In genomic region chr6:139858444-139858843, GRCh38 we compare ENCODE assay signal across 16 cellular contexts.
DNase-seq lines count a peak whose midpoint lies in the region; ATAC-seq and TF ChIP-seq lines count a peak whose summit lies in the region.
"Had no signal": no experiment of that assay in that cellular context is flagged by ENCODE, and none has a peak within 500 bp of the region (broad histone marks: within the 10 kb centered on the region; RNA-seq: fewer than 3 reads in every experiment).

No MANE protein-coding gene starts in this region.

- H3K18ac ChIP-seq in trophoblast cell (ENCODE audit: low read length) = no peak overlapping the region

- TF ChIP-seq POLR2A in spleen (IDR thresholded peaks at IDR 0.05) = no peak

- no peaks in the 10 kb centered on the region for H3K79me1 ChIP-seq in trophoblast cell (ENCODE audit: low read length)

- H3K4me1 ChIP-seq in trophoblast cell (ENCODE audit: control insufficient read depth in 1 of 2, insufficient read depth in 2 of 2, low read length in 2 of 2) = peaks cover 0 to 3% of the 10 kb centered on the region in 2 experiments
- peaks cover 0 to 11% (median 5%) of the 10 kb centered on the region in 4 donors for H3K4me1 ChIP-seq in tibial artery
- H3K4me1 ChIP-seq in spleen = peaks cover 0 to 6% (median 0%) of the 10 kb centered on the region in 6 donors

- intact Hi-C loops in tibial artery (cut with DNase I; ENCODE audit: low total_unique reads) (no loop called here), spleen (cut with DNase I; ENCODE audit: low total_unique reads) (no loop called here)

- no peak for TF ChIP-seq CTCF in epithelial cell of esophagus (IDR thresholded peaks at IDR 0.05; ENCODE audit: insufficient read depth, low read depth, low read length, missing control alignments)
- TF ChIP-seq CTCF in tibial artery (IDR thresholded peaks at IDR 0.05) = no peak
- no peak for TF ChIP-seq CTCF in spleen (IDR thresholded peaks at IDR 0.05 in 8 of 11, conservative IDR thresholded peaks at IDR 0.05 in 3 of 11)

- no peak overlapping the region for H3K14ac ChIP-seq in trophoblast cell (ENCODE audit: low read length)

- WGBS in trophoblast cell (ENCODE audit: extremely low coverage, insufficient coverage, insufficient read length) = no CpG with 5 or more reads among the region's 2 CpGs
- 79 to 89% (median 82%) methylated on average over 2 of the region's 2 CpGs for WGBS in spleen, 5 donors

- no peak overlapping the region for H3K4me2 ChIP-seq in trophoblast cell (ENCODE audit: low read length)

- H4K12ac ChIP-seq in trophoblast cell (ENCODE audit: low read depth, low read length) = no peak overlapping the region

- no peak overlapping the region for H3K4ac ChIP-seq in trophoblast cell (ENCODE audit: low read depth, low read length)

- H2AFZ ChIP-seq in trophoblast cell (ENCODE audit: insufficient read depth, low read length, poor library complexity) = no peak overlapping the region

- no peaks in the 10 kb centered on the region for H3K79me2 ChIP-seq in trophoblast cell (ENCODE audit: control insufficient read depth, insufficient read depth, low read length, poor library complexity)

- DNase-seq in DMS53 (lab: John Stamatoyannopoulos, UW) (peak; percentile 70), NCI-H748 (lab: John Stamatoyannopoulos, UW; ENCODE audit: unreplicated experiment) (peak; percentile 45), epithelial cell of esophagus (ENCODE audit: low read depth) (peak; percentile 77), trophoblast cell (peak; percentile 66 to 76), tibial artery (no peak), UCSD-AML1 (lab: John Stamatoyannopoulos, UW; ENCODE audit: unreplicated experiment) (no peak), spleen (no peak)
- DNase-seq: C1 segment of cervical spinal cord, DMS153, KBM-7, NCI-H1048, NCI-H146, NCI-H2171, NCI-H446 treated with DMSO at 0.1 percent for 48 hours, SIG-M5 had no signal

- no peak for ATAC-seq in GM21786 (IDR thresholded peaks at IDR 0.05; ENCODE audit: unreplicated experiment)

- H3K9me3 ChIP-seq in trophoblast cell (ENCODE audit: insufficient read depth, low read depth, low read length) (no peaks in the 10 kb centered on the region), tibial artery (no peaks in the 10 kb centered on the region), spleen (no peaks in the 10 kb centered on the region)

- H3K36me3 ChIP-seq in trophoblast cell (ENCODE audit: control insufficient read depth in 1 of 2, insufficient read depth in 2 of 2, low read length in 2 of 2) (no peaks in the 10 kb centered on the region), tibial artery (no peaks in the 10 kb centered on the region), spleen (no peaks in the 10 kb centered on the region)

- H3K27me3 ChIP-seq in trophoblast cell (ENCODE audit: insufficient read depth, low read length) (no peaks in the 10 kb centered on the region), tibial artery (no peaks in the 10 kb centered on the region), spleen (replicated peaks in 1 of 7) (no peaks in the 10 kb centered on the region)

- no peak overlapping the region for H2BK120ac ChIP-seq in trophoblast cell (ENCODE audit: insufficient read depth, low read length, poor library complexity)

- H3K27ac ChIP-seq in trophoblast cell (ENCODE audit: low read depth, low read length) (no peak overlapping the region), tibial artery (no peak overlapping the region), spleen (no peak overlapping the region)

- no peak overlapping the region for H4K8ac ChIP-seq in trophoblast cell (ENCODE audit: low read depth, low read length)

- H2BK5ac ChIP-seq in trophoblast cell (ENCODE audit: low read depth, low read length, poor library complexity) = no peak overlapping the region

- H3K23ac ChIP-seq in trophoblast cell (ENCODE audit: low read length) = no peak overlapping the region

- no peak overlapping the region for H3K9ac ChIP-seq in trophoblast cell (ENCODE audit: low read length)

- no peak overlapping the region for H2AK5ac ChIP-seq in trophoblast cell (ENCODE audit: low read length)

- H2BK12ac ChIP-seq in trophoblast cell (ENCODE audit: low read length) = no peak overlapping the region

- H3K4me3 ChIP-seq in epithelial cell of esophagus (ENCODE audit: low read length) (no peak overlapping the region), trophoblast cell (ENCODE audit: low read depth, low read length) (no peak overlapping the region), tibial artery (no peak overlapping the region), spleen (no peak overlapping the region)

- no peak overlapping the region for H4K91ac ChIP-seq in trophoblast cell (ENCODE audit: low read depth, low read length)

Comparison
In these comparisons a context has a peak if more than half of its experiments do, and no peak if none do; other contexts are left out.
1. DNase-seq: peak in DMS53 (single experiment), NCI-H748 (single experiment), epithelial cell of esophagus (single experiment) and trophoblast cell (2 of 2); none in tibial artery (0 of 2), UCSD-AML1 (single experiment) and spleen (single experiment).